In the genomic region with DNA sequence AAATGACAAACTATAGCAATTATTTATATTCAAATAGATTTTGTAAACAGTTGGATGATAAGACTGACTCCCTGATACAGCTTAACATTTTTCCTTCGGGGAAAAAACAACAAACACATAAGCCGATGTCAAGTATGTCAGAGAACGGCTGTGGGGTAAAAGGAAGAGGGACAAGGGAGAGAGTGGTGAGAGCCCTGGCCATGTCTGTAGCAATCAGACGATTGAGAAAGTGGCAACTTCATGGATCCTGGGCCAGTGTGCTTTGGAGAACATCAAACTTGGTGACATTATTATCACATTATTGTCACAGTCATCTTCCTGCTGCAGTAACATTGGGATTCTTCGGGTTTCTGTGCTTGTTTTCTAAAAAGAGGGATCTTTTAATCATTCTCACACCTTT, we compare ENCODE assay signal across 29 cellular contexts.
DNase-seq lines count a peak whose midpoint lies in the region; ATAC-seq and TF ChIP-seq lines count a peak whose summit lies in the region.
"Had no signal": no experiment of that assay in that cellular context is flagged by ENCODE, and none has a peak within 500 bp of the region (broad histone marks: within the 10 kb centered on the region; RNA-seq: fewer than 3 reads in every experiment).

No MANE protein-coding gene starts in this region.

- H3K4me3 ChIP-seq in heart left ventricle (no peak overlapping the region), neural cell (ENCODE audit: low read length) (no peak overlapping the region), brain microvascular endothelial cell (ENCODE audit: low read depth, low read length) (no peak overlapping the region), vagina (no peak overlapping the region)

- no peaks in the 10 kb centered on the region for H3K9me3 ChIP-seq in heart left ventricle
- peaks cover 8% of the 10 kb centered on the region for H3K9me3 ChIP-seq in neural cell (ENCODE audit: low read length)
- no peaks in the 10 kb centered on the region for H3K9me3 ChIP-seq in vagina
- H3K9me3 ChIP-seq: BE2C had no signal

- no peaks in the 10 kb centered on the region for H3K9me2 ChIP-seq in neural cell (ENCODE audit: insufficient read depth, low read length)

- H2AFZ ChIP-seq in neural cell (ENCODE audit: low read depth, low read length), result no peak overlapping the region

- 61 to 80% (median 72%) methylated on average over 5 of the region's 5 CpGs for WGBS in heart left ventricle, 4 donors

- peaks cover 64% of the 10 kb centered on the region for H3K4me1 Mint-ChIP-seq in brain

- no peaks in the 10 kb centered on the region for H3F3A ChIP-seq in neural cell (ENCODE audit: insufficient read depth, low read length, poor library complexity, severe bottlenecking)

- ATAC-seq in heart left ventricle (no peak), Right ventricle myocardium inferior (no peak)

- H3K9ac ChIP-seq in neural cell (ENCODE audit: low read length), result no peak overlapping the region

- TF ChIP-seq EP300 in neural cell (conservative IDR thresholded peaks at IDR 0.05; ENCODE audit: poor library complexity, severe bottlenecking), result no peak

- peaks cover 48% of the 10 kb centered on the region for H3K36me3 Mint-ChIP-seq in brain

- in situ Hi-C loops in brain microvascular endothelial cell (cut with HindIII; ENCODE audit: low pct_ligation_motif_present, low sequenced_read_pairs), result no loop called here

- H3K4me1 ChIP-seq in heart left ventricle, result peaks cover 9 to 71% (median 40%) of the 10 kb centered on the region in 12 donors
- peaks cover 36% of the 10 kb centered on the region for H3K4me1 ChIP-seq in vagina

- H3K36me3 ChIP-seq in heart left ventricle (no peaks in the 10 kb centered on the region), neural cell (ENCODE audit: insufficient read depth, low read length) (no peaks in the 10 kb centered on the region), brain microvascular endothelial cell (replicated peaks) (no peaks in the 10 kb centered on the region), vagina (no peaks in the 10 kb centered on the region)

- no peaks in the 10 kb centered on the region for H3K27me3 ChIP-seq in heart left ventricle
- H3K27me3 ChIP-seq in neural cell (ENCODE audit: insufficient read depth, low read depth, low read length), result no peaks in the 10 kb centered on the region
- H3K27me3 ChIP-seq in brain microvascular endothelial cell (replicated peaks), result no peaks in the 10 kb centered on the region
- H3K27me3 ChIP-seq in vagina, result no peaks in the 10 kb centered on the region
- H3K27me3 ChIP-seq: BE2C had no signal

- H3K4me2 ChIP-seq in neural cell (ENCODE audit: low read length), result no peak overlapping the region

- H3K9me3 Mint-ChIP-seq in brain, result peaks cover 7 to 29% (median 17%) of the 10 kb centered on the region in 5 experiments
- H3K9me3 Mint-ChIP-seq: CD8-positive, alpha-beta memory T cell had no signal

- H3K27ac ChIP-seq in heart left ventricle, result peak overlapping the region in 7 of 12 donors; percentile 5 to 65 (median 52)
- peak overlapping the region; percentile 31 for H3K27ac ChIP-seq in neural cell (ENCODE audit: low read length)
- H3K27ac ChIP-seq in substantia nigra (ENCODE audit: low read depth, low read length, poor library complexity, severe bottlenecking), result peak overlapping the region; percentile 31
- H3K27ac ChIP-seq in brain microvascular endothelial cell, result no peak overlapping the region
- H3K27ac ChIP-seq in vagina, result no peak overlapping the region

- H4K20me1 ChIP-seq in neural cell (ENCODE audit: insufficient read depth), result no peaks in the 10 kb centered on the region

- intact Hi-C loops in heart left ventricle (cut with DNase I), result no loop called here
- intact Hi-C loops in Right ventricle myocardium inferior (cut with DNase I), result no loop called here
- intact Hi-C loops in vagina (cut with DNase I), result no loop called here

- TF ChIP-seq CTCF in heart left ventricle (IDR thresholded peaks at IDR 0.05), result no peak
- no peak for TF ChIP-seq CTCF in brain (conservative IDR thresholded peaks at IDR 0.05)
- TF ChIP-seq CTCF in neural cell (IDR thresholded peaks at IDR 0.05; ENCODE audit: poor library complexity, severe bottlenecking), result no peak
- TF ChIP-seq CTCF in brain microvascular endothelial cell (IDR thresholded peaks at IDR 0.05; ENCODE audit: low read depth, low read length, missing control alignments), result no peak
- TF ChIP-seq CTCF in vagina (IDR thresholded peaks at IDR 0.05), result no peak

- no peak overlapping the region for H3K4me3 Mint-ChIP-seq in brain
- H3K4me3 Mint-ChIP-seq: CD14-positive monocyte; CD8-positive, alpha-beta memory T cell had no signal

- TF ChIP-seq POLR2A in heart left ventricle (IDR thresholded peaks at IDR 0.05) (no peak), vagina (IDR thresholded peaks at IDR 0.05) (no peak)

- H3K79me2 ChIP-seq in neural cell (replicated peaks; ENCODE audit: insufficient read depth, low read length), result peaks cover 9% of the 10 kb centered on the region

- DNase-seq in heart left ventricle (no peak), Right ventricle myocardium inferior (ENCODE audit: missing footprints) (no peak), substantia nigra (lab: John Stamatoyannopoulos, UW) (no peak), brain microvascular endothelial cell (no peak), medulla oblongata (ENCODE audit: extremely low spot score) (no peak), vagina (ENCODE audit: extremely low spot score in 2 of 2) (no peak)
- DNase-seq: 8988T; ACHN; BE2C; CD8-positive, alpha-beta memory T cell; DMS 273 treated with DMSO at 0.1 percent for 48 hours; DMS79; EL; GF-D8; GOT3; HCEC 1CT; NCI-H1048; NCI-H1436; NCI-H187; NCI-H2081 treated with DMSO at 0.1 percent for 48 hours; NCI-H2171; NCI-H226; NCI-H510A; NCI-H69; RPMI8226; SHP77 treated with DMSO at 0.1 percent for 48 hours had no signal

- H3K27me3 Mint-ChIP-seq in brain, result peaks cover 4% of the 10 kb centered on the region
- H3K27me3 Mint-ChIP-seq: CD8-positive, alpha-beta memory T cell had no signal

- peak overlapping the region in 4 of 5 experiments; percentile 52 to 97 (median 86) for H3K27ac Mint-ChIP-seq in brain

- TF ChIP-seq RAD21 in neural cell (conservative IDR thresholded peaks at IDR 0.05), result no peak

TF ChIP-seq in neural cell, 6 proteins besides CTCF, POLR2A, EP300 and RAD21:
- TF ChIP-seq SMC3 (conservative IDR thresholded peaks at IDR 0.05; ENCODE audit: poor library complexity), result no peak
- no peak for TF ChIP-seq TAF1 (IDR thresholded peaks at IDR 0.05; ENCODE audit: low read depth)
- no peak for TF ChIP-seq EZH2 (IDR thresholded peaks at IDR 0.05; ENCODE audit: borderline replicate concordance, insufficient read depth, low read length, poor library complexity, severe bottlenecking)
- TF ChIP-seq, protein P1, sequence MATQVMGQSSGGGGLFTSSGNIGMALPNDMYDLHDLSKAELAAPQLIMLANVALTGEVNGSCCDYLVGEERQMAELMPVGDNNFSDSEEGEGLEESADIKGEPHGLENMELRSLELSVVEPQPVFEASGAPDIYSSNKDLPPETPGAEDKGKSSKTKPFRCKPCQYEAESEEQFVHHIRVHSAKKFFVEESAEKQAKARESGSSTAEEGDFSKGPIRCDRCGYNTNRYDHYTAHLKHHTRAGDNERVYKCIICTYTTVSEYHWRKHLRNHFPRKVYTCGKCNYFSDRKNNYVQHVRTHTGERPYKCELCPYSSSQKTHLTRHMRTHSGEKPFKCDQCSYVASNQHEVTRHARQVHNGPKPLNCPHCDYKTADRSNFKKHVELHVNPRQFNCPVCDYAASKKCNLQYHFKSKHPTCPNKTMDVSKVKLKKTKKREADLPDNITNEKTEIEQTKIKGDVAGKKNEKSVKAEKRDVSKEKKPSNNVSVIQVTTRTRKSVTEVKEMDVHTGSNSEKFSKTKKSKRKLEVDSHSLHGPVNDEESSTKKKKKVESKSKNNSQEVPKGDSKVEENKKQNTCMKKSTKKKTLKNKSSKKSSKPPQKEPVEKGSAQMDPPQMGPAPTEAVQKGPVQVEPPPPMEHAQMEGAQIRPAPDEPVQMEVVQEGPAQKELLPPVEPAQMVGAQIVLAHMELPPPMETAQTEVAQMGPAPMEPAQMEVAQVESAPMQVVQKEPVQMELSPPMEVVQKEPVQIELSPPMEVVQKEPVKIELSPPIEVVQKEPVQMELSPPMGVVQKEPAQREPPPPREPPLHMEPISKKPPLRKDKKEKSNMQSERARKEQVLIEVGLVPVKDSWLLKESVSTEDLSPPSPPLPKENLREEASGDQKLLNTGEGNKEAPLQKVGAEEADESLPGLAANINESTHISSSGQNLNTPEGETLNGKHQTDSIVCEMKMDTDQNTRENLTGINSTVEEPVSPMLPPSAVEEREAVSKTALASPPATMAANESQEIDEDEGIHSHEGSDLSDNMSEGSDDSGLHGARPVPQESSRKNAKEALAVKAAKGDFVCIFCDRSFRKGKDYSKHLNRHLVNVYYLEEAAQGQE (IDR thresholded peaks at IDR 0.05; ENCODE audit: borderline replicate concordance), result no peak
- no peak for TF ChIP-seq POLR2AphosphoS5 (IDR thresholded peaks at IDR 0.05)
- TF ChIP-seq MXI1 (conservative IDR thresholded peaks at IDR 0.05; ENCODE audit: poor library complexity, severe bottlenecking), result no peak

Comparison
In these comparisons a context has a peak if more than half of its experiments do, and no peak if none do; other contexts are left out.
1. H3K27ac ChIP-seq: peak in heart left ventricle (7 of 12), neural cell (single experiment) and substantia nigra (single experiment); none in brain microvascular endothelial cell (single experiment) and vagina (single experiment).